Comparison of ENCODE assay signal across 8 cellular contexts in the genomic region with DNA sequence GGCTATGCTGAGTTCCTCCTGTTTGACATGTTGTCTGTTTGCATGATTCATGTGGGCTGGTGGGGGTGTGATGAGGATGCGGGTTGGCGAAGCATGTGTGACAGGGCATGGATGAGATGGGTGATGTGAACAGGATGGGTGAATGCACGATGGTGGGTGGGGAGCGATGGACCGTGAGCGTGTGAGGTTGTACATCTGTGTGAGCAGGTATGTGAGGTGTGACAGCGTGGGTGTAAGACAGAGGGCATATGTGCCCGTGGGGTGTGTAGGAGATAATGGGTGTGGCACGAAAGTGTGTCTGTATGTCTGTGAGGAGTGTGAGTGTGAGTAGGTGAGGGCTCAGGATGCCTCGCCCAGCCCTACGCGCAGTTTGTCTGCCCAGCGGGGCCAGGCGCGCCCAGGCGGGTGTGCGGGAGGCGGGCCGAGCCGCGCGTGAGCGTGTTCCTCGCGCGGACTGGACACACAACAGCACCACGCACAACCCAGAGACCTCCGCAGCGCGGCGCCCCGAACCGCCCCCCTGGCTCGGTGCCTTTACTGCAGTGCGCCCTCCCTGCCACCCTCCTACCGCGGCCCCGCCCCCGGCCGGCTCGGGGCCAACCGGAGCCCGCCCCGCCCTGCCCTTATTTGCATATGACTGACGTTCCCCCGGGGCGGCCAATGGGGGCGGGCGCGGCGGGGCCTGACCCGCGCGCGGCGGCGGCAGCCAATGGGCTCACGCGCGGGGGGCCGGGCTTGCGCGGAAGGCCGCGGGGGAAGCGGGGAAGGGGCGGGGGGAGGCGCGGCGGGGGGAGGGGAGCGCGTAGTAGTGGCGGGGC. TPM values are rescaled to one million over a fixed set of nuclear protein-coding genes. Genes with fewer than 3 reads are reported as not detected.
DNase-seq lines count a peak whose midpoint lies in the region; ATAC-seq lines count a peak whose summit lies in the region.

No MANE protein-coding gene starts in this region.

- peaks cover 5% of the 10 kb centered on the region for H3K27me3 Mint-ChIP-seq in CD4-positive, CD25-positive, alpha-beta regulatory T cell
- H3K27me3 Mint-ChIP-seq in activated CD4-positive, alpha-beta memory T cell treated with anti-CD3 and anti-CD28 coated beads, Interleukin-2, amount 10 ng/mL, durations not matched to agents 7 days and 5 days, result no peaks in the 10 kb centered on the region

- no peaks in the 10 kb centered on the region for H3K27me3 ChIP-seq in CD4-positive, CD25-positive, alpha-beta regulatory T cell (ENCODE audit: control insufficient read depth, insufficient read depth, low read length)

- ATAC-seq in CD4-positive, CD25-positive, alpha-beta regulatory T cell (ENCODE audit: low read depth in 2 of 2), result peak; percentile 69 to 75
- ATAC-seq in GM19397 (IDR thresholded peaks at IDR 0.05; ENCODE audit: unreplicated experiment) (peak; percentile 45), HG03558 (IDR thresholded peaks at IDR 0.05; ENCODE audit: extremely low read depth, unreplicated experiment) (peak; percentile 13)

- H3K27ac Mint-ChIP-seq in CD4-positive, CD25-positive, alpha-beta regulatory T cell, result no peak overlapping the region
- H3K27ac Mint-ChIP-seq in activated CD4-positive, alpha-beta memory T cell treated with anti-CD3 and anti-CD28 coated beads, Interleukin-2, amount 10 ng/mL, durations not matched to agents 7 days and 5 days, result no peak overlapping the region

- H3K4me1 Mint-ChIP-seq in CD4-positive, CD25-positive, alpha-beta regulatory T cell, result peaks cover 4 to 38% (median 26%) of the 10 kb centered on the region in 4 donors
- peaks cover 31% of the 10 kb centered on the region for H3K4me1 Mint-ChIP-seq in activated CD4-positive, alpha-beta memory T cell treated with anti-CD3 and anti-CD28 coated beads, Interleukin-2, amount 10 ng/mL, durations not matched to agents 7 days and 5 days

- no peak overlapping the region for H3K4me3 Mint-ChIP-seq in CD4-positive, CD25-positive, alpha-beta regulatory T cell
- H3K4me3 Mint-ChIP-seq in activated CD4-positive, alpha-beta memory T cell treated with anti-CD3 and anti-CD28 coated beads, Interleukin-2, amount 10 ng/mL, durations not matched to agents 7 days and 5 days, result no peak overlapping the region

- peaks cover 58% of the 10 kb centered on the region for H3K4me1 ChIP-seq in CD4-positive, CD25-positive, alpha-beta regulatory T cell (ENCODE audit: control insufficient read depth, insufficient read depth, low read length, poor library complexity, severe bottlenecking)

- peaks cover 15% of the 10 kb centered on the region for H3K36me3 ChIP-seq in CD4-positive, CD25-positive, alpha-beta regulatory T cell (ENCODE audit: control insufficient read depth, insufficient read depth, low read length)

- H3K9me3 ChIP-seq in CD4-positive, CD25-positive, alpha-beta regulatory T cell (ENCODE audit: control insufficient read depth in 2 of 2, low read length in 2 of 2), result no peaks in the 10 kb centered on the region

- peak; percentile 95 for DNase-seq in CD4-positive, CD25-positive, alpha-beta regulatory T cell
- peak; percentile 91 for DNase-seq in NCI-H748 treated with DMSO at 0.1 percent for 48 hours (lab: John Stamatoyannopoulos, UW)
- peak; percentile 97 for DNase-seq in activated CD4-positive, alpha-beta memory T cell treated with anti-CD3 and anti-CD28 coated beads, Interleukin-2, amount 10 ng/mL, durations not matched to agents 7 days and 5 days
- peak; percentile 94 for DNase-seq in effector CD4-positive, alpha-beta T cell
- DNase-seq in medulla oblongata (ENCODE audit: extremely low spot score), result peak; percentile 96
- DNase-seq in stimulated activated CD4-positive, alpha-beta T cell treated with anti-CD3 and anti-CD28 coated beads, TNF-alpha, amount 100 ng/mL, for 4 hours (ENCODE audit: low read depth in 3 of 3), result peak; percentile 93 to 94 (median 94)

- H3K36me3 Mint-ChIP-seq in CD4-positive, CD25-positive, alpha-beta regulatory T cell, result no peaks in the 10 kb centered on the region
- peaks cover 19% of the 10 kb centered on the region for H3K36me3 Mint-ChIP-seq in activated CD4-positive, alpha-beta memory T cell treated with anti-CD3 and anti-CD28 coated beads, Interleukin-2, amount 10 ng/mL, durations not matched to agents 7 days and 5 days (ENCODE audit: low read depth)

- no peaks in the 10 kb centered on the region for H3K9me3 Mint-ChIP-seq in CD4-positive, CD25-positive, alpha-beta regulatory T cell
- H3K9me3 Mint-ChIP-seq in activated CD4-positive, alpha-beta memory T cell treated with anti-CD3 and anti-CD28 coated beads, Interleukin-2, amount 10 ng/mL, durations not matched to agents 7 days and 5 days, result no peaks in the 10 kb centered on the region

- H3K27ac ChIP-seq in CD4-positive, CD25-positive, alpha-beta regulatory T cell (ENCODE audit: insufficient read depth, low read length, poor library complexity, severe bottlenecking), result peak overlapping the region; percentile 91

- POLR2A ChIA-PET in activated CD4-positive, alpha-beta memory T cell treated with anti-CD3 and anti-CD28 coated beads, Interleukin-2, amount 10 ng/mL, durations not matched to agents 7 days and 5 days (lab: Charles Lee), result interaction anchor here (0.8 to 10.0 kb wide), 14 partner anchors 9 to 399 kb away, joined by 3 to 106 read pairs (median 3); partner anchors contain the start of genes CIC, GSK3A, PAFAH1B3 and PRR19

- H3K4me3 ChIP-seq in CD4-positive, CD25-positive, alpha-beta regulatory T cell (ENCODE audit: low read depth, low read length), result peak overlapping the region; percentile 78

- CTCF ChIA-PET in activated CD4-positive, alpha-beta memory T cell treated with anti-CD3 and anti-CD28 coated beads, Interleukin-2, amount 10 ng/mL, durations not matched to agents 7 days and 5 days (lab: Charles Lee), result interaction anchor here (1.4 to 1.8 kb wide), 2 partner anchors 40 to 151 kb away, joined by 5 to 6 read pairs; partner anchors contain the start of gene POU2F2

RNA-seq across cellular contexts. Expression of gene CIC, which starts 14.4 kb away (rescaled TPM):
- total RNA-seq in CD4-positive, CD25-positive, alpha-beta regulatory T cell, result 124 TPM
- polyA plus RNA-seq in CD4-positive, CD25-positive, alpha-beta regulatory T cell, result under 1 TPM; 0.41 to 0.91 (median 0.68) TPM
- 10 to 100 TPM; 86.5 to 88.8 TPM for total RNA-seq in activated CD4-positive, alpha-beta memory T cell treated with anti-CD3 and anti-CD28 coated beads, Interleukin-2, amount 10 ng/mL, durations not matched to agents 7 days and 5 days

RNA-seq across cellular contexts. Expression of gene PRR19, which starts 18.5 kb away (rescaled TPM):
- not detected for total RNA-seq in CD4-positive, CD25-positive, alpha-beta regulatory T cell
- under 1 TPM; 0.10 to 0.83 (median 0.21) TPM for polyA plus RNA-seq in CD4-positive, CD25-positive, alpha-beta regulatory T cell
- under 1 TPM; 0.45 to 0.91 TPM for total RNA-seq in activated CD4-positive, alpha-beta memory T cell treated with anti-CD3 and anti-CD28 coated beads, Interleukin-2, amount 10 ng/mL, durations not matched to agents 7 days and 5 days

RNA-seq across cellular contexts. Expression of gene PAFAH1B3, which starts 19.0 kb away (rescaled TPM):
- 27.5 TPM for total RNA-seq in CD4-positive, CD25-positive, alpha-beta regulatory T cell
- 10 to 100 TPM; 54.5 to 71.6 (median 59.8) TPM for polyA plus RNA-seq in CD4-positive, CD25-positive, alpha-beta regulatory T cell
- 10 to 100 TPM; 30.6 to 32.7 TPM for total RNA-seq in activated CD4-positive, alpha-beta memory T cell treated with anti-CD3 and anti-CD28 coated beads, Interleukin-2, amount 10 ng/mL, durations not matched to agents 7 days and 5 days

RNA-seq across cellular contexts. Expression of gene ERF, which starts 28.5 kb away (rescaled TPM):
- total RNA-seq in CD4-positive, CD25-positive, alpha-beta regulatory T cell, result 96.4 TPM
- 1 to 10 TPM; 1.4 to 7.5 (median 2.6) TPM for polyA plus RNA-seq in CD4-positive, CD25-positive, alpha-beta regulatory T cell
- total RNA-seq in activated CD4-positive, alpha-beta memory T cell treated with anti-CD3 and anti-CD28 coated beads, Interleukin-2, amount 10 ng/mL, durations not matched to agents 7 days and 5 days, result 10 to 100 TPM; 46.9 to 52.6 TPM

RNA-seq across cellular contexts. Expression of gene TMEM145, which starts 29.7 kb away (rescaled TPM):
- total RNA-seq in CD4-positive, CD25-positive, alpha-beta regulatory T cell, result not detected
- polyA plus RNA-seq in CD4-positive, CD25-positive, alpha-beta regulatory T cell, result not detected
- under 1 TPM in 1 of 2 experiments, not detected in 1; 0.23 TPM for total RNA-seq in activated CD4-positive, alpha-beta memory T cell treated with anti-CD3 and anti-CD28 coated beads, Interleukin-2, amount 10 ng/mL, durations not matched to agents 7 days and 5 days

Comparison
In these comparisons a context has a peak if more than half of its experiments do, and no peak if none do; other contexts are left out.
1. Peak in every context shown above with its lines: DNase-seq, ATAC-seq, H3K4me3 ChIP-seq and H3K27ac ChIP-seq.
2. ATAC-seq: peak in every context shown above with its lines; median percentile 72 in CD4-positive, CD25-positive, alpha-beta regulatory T cell; 45 in GM19397; 13 in HG03558.